ENCODE assay signal across 28 cellular contexts in the genomic region with DNA sequence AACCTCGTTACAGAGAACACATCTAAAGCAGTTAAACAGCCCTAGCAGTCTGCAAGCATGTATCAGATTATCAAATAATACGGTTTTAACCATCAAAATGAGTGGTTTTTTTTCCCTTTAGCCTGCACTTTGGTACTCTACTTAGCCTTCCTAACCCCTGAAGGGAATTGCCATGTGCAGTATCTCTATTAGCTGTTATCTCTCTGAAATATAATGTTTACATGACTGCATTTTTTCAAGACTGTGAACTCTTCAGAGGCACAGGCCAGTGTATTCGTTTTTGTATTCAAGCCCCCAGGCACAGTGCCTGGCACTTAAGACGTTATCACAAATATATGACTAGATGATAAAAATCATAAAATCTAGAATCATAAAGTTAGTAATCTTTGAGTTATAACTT.
"Had no signal": no experiment of that assay in that cellular context is flagged by ENCODE, and none has a peak within 500 bp of the region (broad histone marks: within the 10 kb centered on the region; RNA-seq: fewer than 3 reads in every experiment).

No MANE protein-coding gene starts in this region.

- DNase-seq: activated CD4-positive, alpha-beta memory T cell treated with anti-CD3 and anti-CD28 coated beads, Interleukin-2, amount 10 ng/mL, durations not matched to agents 7 days and 5 days; activated CD4-positive, alpha-beta T cell treated with anti-CD3 and anti-CD28 coated beads for 1 hour; activated CD4-positive, alpha-beta T cell treated with anti-CD3 and anti-CD28 coated beads for 48 hours; activated CD4-positive, CD25-positive, alpha-beta regulatory T cell; activated CD8-positive, alpha-beta memory T cell treated with anti-CD3 and anti-CD28 coated beads for 24 hours; activated CD8-positive, alpha-beta memory T cell treated with anti-CD3 and anti-CD28 coated beads, Interleukin-2, amount 10 ng/mL, durations not matched to agents 7 days and 5 days; activated CD8-positive, alpha-beta memory T cell treated with anti-CD3 and anti-CD28 coated beads, Interleukin-2, amount 50 U/mL, for 48 hours; activated effector memory CD4-positive, alpha-beta T cell treated with Interleukin-2 at 50 U/mL for 16 hours; activated naive CD4-positive, alpha-beta T cell treated with anti-CD3 and anti-CD28 coated beads, Interleukin-2, amount 10 ng/mL, durations not matched to agents 7 days and 5 days; activated naive CD8-positive, alpha-beta T cell treated with anti-CD3 and anti-CD28 coated beads, Interleukin-2, amount 50 U/mL, for 24 hours; activated T-cell treated with anti-CD3 and anti-CD28 coated beads, Interleukin-2, amount 50 U/mL, for 48 hours; amniotic stem cell; aorta; brain microvascular endothelial cell; central memory CD4-positive, alpha-beta T cell; MM.1S; MV-4-11; NCI-H1092; NCI-H1436 treated with DMSO at 0.1 percent for 48 hours; NCI-H187; NCI-H2081; NCI-H345; NCI-H524 treated with DMSO at 0.1 percent for 48 hours; SHP77; T1000; WERI-Rb-1 had no signal

- ATAC-seq: activated CD8-positive, alpha-beta memory T cell treated with anti-CD3 and anti-CD28 coated beads, Interleukin-2, amount 10 ng/mL, durations not matched to agents 7 days and 5 days; activated naive CD8-positive, alpha-beta T cell treated with anti-CD3 and anti-CD28 coated beads, Interleukin-2, amount 50 U/mL, for 24 hours; Panc1 had no signal

- H3K4me3 ChIP-seq: SJSA1 had no signal
